In genomic region chr7:51878869-51879268, GRCh38 we compare ENCODE assay signal across 27 cellular contexts.
"Had no signal": no experiment of that assay in that cellular context is flagged by ENCODE, and none has a peak within 500 bp of the region (broad histone marks: within the 10 kb centered on the region; RNA-seq: fewer than 3 reads in every experiment).

No MANE protein-coding gene starts in this region.

- DNase-seq: activated CD4-positive, alpha-beta memory T cell treated with anti-CD3 and anti-CD28 coated beads, Interleukin-2, amount 10 ng/mL, durations not matched to agents 7 days and 5 days; activated CD4-positive, alpha-beta T cell treated with anti-CD3 and anti-CD28 coated beads for 36 hours; activated CD4-positive, alpha-beta T cell treated with anti-CD3 and anti-CD28 coated beads, Interleukin-2, amount 50 U/mL, for 1 hour; activated gamma-delta T cell; activated naive CD4-positive, alpha-beta T cell treated with anti-CD3 and anti-CD28 coated beads for 36 hours; activated T-cell treated with anti-CD3 and anti-CD28 coated beads for 4 hours; activated T-cell treated with anti-CD3 and anti-CD28 coated beads, Interleukin-2, amount 50 U/mL, for 48 hours; caudate nucleus; KG1; NCI-H1048; NCI-H1417 treated with DMSO at 0.1 percent for 48 hours; NCI-H1694; NCI-H2029; NCI-H2107; NCI-H69; NK-92 treated with Interleukin-12 subunit alpha and Interleukin-12 subunit beta, amount 100 ng/mL, for 24 hours; OCI-M1; RPMI8226; SJCRH30; SK-N-SH; T-helper 1 cell had no signal

- ATAC-seq: activated CD4-positive, alpha-beta T cell treated with anti-CD3 and anti-CD28 coated beads for 36 hours; activated T-helper 17 cell treated with anti-CD3 and anti-CD28 coated beads, Interleukin-2, amount 50 U/mL, for 72 hours; Panc1; Right ventricle myocardium inferior had no signal

- H3K4me3 ChIP-seq: breast epithelium, SJCRH30 had no signal

- H3K4me1 Mint-ChIP-seq: activated CD4-positive, alpha-beta memory T cell treated with anti-CD3 and anti-CD28 coated beads, Interleukin-2, amount 10 ng/mL, durations not matched to agents 7 days and 5 days; activated CD4-positive, alpha-beta T cell treated with anti-CD3 and anti-CD28 coated beads for 36 hours; activated T-helper 17 cell treated with anti-CD3 and anti-CD28 coated beads, Interleukin-2, amount 50 U/mL, for 72 hours had no signal

- H3K9me2 ChIP-seq: SK-N-SH had no signal

- H3K4me2 ChIP-seq: SK-N-SH had no signal

- H3K27me3 ChIP-seq: breast epithelium had no signal

- H3K36me3 Mint-ChIP-seq: activated naive CD8-positive, alpha-beta T cell had no signal

- H3K27ac ChIP-seq: breast epithelium, SJCRH30, VCaP had no signal

- H3K4me1 ChIP-seq: breast epithelium, SJCRH30 had no signal

- H3K27me3 Mint-ChIP-seq: activated CD4-positive, alpha-beta memory T cell treated with anti-CD3 and anti-CD28 coated beads, Interleukin-2, amount 10 ng/mL, durations not matched to agents 7 days and 5 days; activated CD4-positive, alpha-beta T cell treated with anti-CD3 and anti-CD28 coated beads for 36 hours; activated naive CD8-positive, alpha-beta T cell; activated T-helper 17 cell treated with anti-CD3 and anti-CD28 coated beads, Interleukin-2, amount 50 U/mL, for 72 hours had no signal

- H3K36me3 ChIP-seq: breast epithelium, SJCRH30 had no signal

- H3K4me3 Mint-ChIP-seq: activated CD4-positive, alpha-beta memory T cell treated with anti-CD3 and anti-CD28 coated beads, Interleukin-2, amount 10 ng/mL, durations not matched to agents 7 days and 5 days; activated CD4-positive, alpha-beta T cell treated with anti-CD3 and anti-CD28 coated beads for 36 hours; activated naive CD4-positive, alpha-beta T cell treated with anti-CD3 and anti-CD28 coated beads for 36 hours; activated naive CD8-positive, alpha-beta T cell; activated T-helper 17 cell treated with anti-CD3 and anti-CD28 coated beads, Interleukin-2, amount 50 U/mL, for 72 hours had no signal

- H3K27ac Mint-ChIP-seq: activated CD4-positive, alpha-beta memory T cell treated with anti-CD3 and anti-CD28 coated beads, Interleukin-2, amount 10 ng/mL, durations not matched to agents 7 days and 5 days; activated CD4-positive, alpha-beta T cell treated with anti-CD3 and anti-CD28 coated beads for 36 hours; activated naive CD4-positive, alpha-beta T cell treated with anti-CD3 and anti-CD28 coated beads for 36 hours; activated naive CD8-positive, alpha-beta T cell; activated T-helper 17 cell treated with anti-CD3 and anti-CD28 coated beads, Interleukin-2, amount 50 U/mL, for 72 hours had no signal
